In the genomic region with DNA sequence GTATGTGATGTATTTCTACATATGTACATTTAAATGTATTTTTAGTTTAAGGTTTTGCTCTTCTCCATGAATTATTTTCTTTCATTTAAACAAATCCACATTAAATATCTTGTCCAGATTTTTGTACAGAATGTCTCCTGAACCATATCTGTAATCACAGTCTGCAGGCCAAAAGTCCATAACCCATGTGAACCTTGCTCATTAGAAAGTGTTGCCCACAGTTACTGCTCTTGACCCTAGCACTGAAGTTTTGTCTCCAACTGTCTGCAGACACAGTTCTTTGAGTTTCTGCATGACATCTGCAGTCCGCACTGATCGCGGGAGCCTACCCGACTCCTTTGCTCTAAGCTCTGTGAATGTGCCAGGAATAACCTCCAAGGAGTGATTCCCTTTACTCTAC, we compare ENCODE assay signal across 23 cellular contexts.
"Had no signal": no experiment of that assay in that cellular context is flagged by ENCODE, and none has a peak within 500 bp of the region (broad histone marks: within the 10 kb centered on the region; RNA-seq: fewer than 3 reads in every experiment).

No MANE protein-coding gene starts in this region.

- H3K27ac Mint-ChIP-seq: dendritic cell treated with granulocyte-macrophage colony-stimulating factor and Interleukin-4, amounts not matched to agents 40 ng/mL and 50 ng/mL, for 4 days; effector memory CD8-positive, alpha-beta T cell; endodermal cell; mesothelial cell of epicardium had no signal

- H3K27ac ChIP-seq: colonic mucosa, epithelial cell of prostate, esophagus squamous epithelium, gastrocnemius medialis, heart right ventricle, left ventricle myocardium inferior, lower lobe of right lung had no signal

- H3K4me3 Mint-ChIP-seq: dendritic cell treated with granulocyte-macrophage colony-stimulating factor and Interleukin-4, amounts not matched to agents 40 ng/mL and 50 ng/mL, for 4 days; effector memory CD8-positive, alpha-beta T cell; endodermal cell; mesothelial cell of epicardium had no signal

- H3K4me3 ChIP-seq: colonic mucosa, esophagus squamous epithelium, gastrocnemius medialis, heart right ventricle, left ventricle myocardium inferior, lower lobe of right lung, mucosa of descending colon had no signal

- H3K9me3 ChIP-seq: colonic mucosa, esophagus squamous epithelium, gastrocnemius medialis, left ventricle myocardium inferior, lower lobe of right lung, mucosa of descending colon had no signal

- H3K27me3 Mint-ChIP-seq: dendritic cell treated with granulocyte-macrophage colony-stimulating factor and Interleukin-4, amounts not matched to agents 40 ng/mL and 50 ng/mL, for 4 days; effector memory CD8-positive, alpha-beta T cell had no signal

- DNase-seq: colonic mucosa; cortex of kidney; effector CD8-positive, alpha-beta T cell; effector memory CD8-positive, alpha-beta T cell; endodermal cell; erythroblast; esophagus squamous epithelium; foreskin fibroblast; foreskin melanocyte; gastrocnemius medialis; glutamatergic neuron; head of caudate nucleus; heart right ventricle; hippocampal formation; left cardiac atrium; left ventricle myocardium inferior; lower lobe of right lung; mesenchymal stem cell; mucosa of descending colon had no signal

- ATAC-seq: effector memory CD8-positive, alpha-beta T cell; esophagus mucosa; gastrocnemius medialis; heart right ventricle; left cardiac atrium; lower lobe of right lung; mucosa of descending colon had no signal

- H3K27me3 ChIP-seq: colonic mucosa, esophagus squamous epithelium, gastrocnemius medialis, heart right ventricle had no signal

- H3K4me1 ChIP-seq: colonic mucosa, esophagus squamous epithelium, gastrocnemius medialis, heart right ventricle, left ventricle myocardium inferior, lower lobe of right lung had no signal

- H3K9me3 Mint-ChIP-seq: effector memory CD8-positive, alpha-beta T cell; endodermal cell had no signal

- H3K36me3 Mint-ChIP-seq: mesothelial cell of epicardium had no signal

- H3K36me3 ChIP-seq: colonic mucosa, esophagus squamous epithelium, gastrocnemius medialis, heart right ventricle, left ventricle myocardium inferior, lower lobe of right lung had no signal
